23 cellular contexts compared by ENCODE assay signal in the genomic region with DNA sequence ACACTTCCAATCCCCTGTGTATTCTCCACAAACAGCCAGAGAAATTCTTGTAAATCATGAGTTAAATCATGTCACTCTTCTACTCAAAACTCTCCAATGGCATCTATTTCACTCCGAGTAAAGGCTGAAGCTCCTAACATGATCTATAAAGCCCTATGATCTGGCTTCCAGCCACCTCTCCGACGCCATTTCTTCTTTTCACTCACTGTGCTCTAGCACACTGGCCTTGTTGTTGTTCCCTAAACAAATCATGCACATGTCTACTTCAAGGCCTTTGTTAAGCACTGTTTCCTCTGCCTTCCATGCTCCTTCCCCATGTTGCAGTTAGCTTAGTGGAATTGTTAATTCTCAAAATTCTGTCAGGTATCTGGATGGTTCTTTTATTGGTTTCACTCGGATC.
"Had no signal": no experiment of that assay in that cellular context is flagged by ENCODE, and none has a peak within 500 bp of the region (broad histone marks: within the 10 kb centered on the region; RNA-seq: fewer than 3 reads in every experiment).

No MANE protein-coding gene starts in this region.

- H3K4me3 ChIP-seq: colonic mucosa, esophagus squamous epithelium, gastrocnemius medialis, hepatocyte, left lung, lower lobe of right lung had no signal

- H3K9me3 ChIP-seq: colonic mucosa, esophagus squamous epithelium, gastrocnemius medialis, left lung, lower lobe of right lung had no signal

- ATAC-seq: effector memory CD8-positive, alpha-beta T cell; esophagus mucosa; gastrocnemius medialis; left cardiac atrium; left lung; left ventricle myocardium superior; lower lobe of right lung; naive thymus-derived CD4-positive, alpha-beta T cell had no signal

- H2AFZ ChIP-seq: hepatocyte had no signal

- H3K4me1 ChIP-seq: colonic mucosa, esophagus squamous epithelium, left lung, lower lobe of right lung had no signal

- H3K27ac ChIP-seq: colonic mucosa, epithelial cell of prostate, esophagus squamous epithelium, gastrocnemius medialis, hepatocyte, left lung, lower lobe of right lung had no signal

- H3K27me3 ChIP-seq: colonic mucosa, esophagus squamous epithelium, gastrocnemius medialis, hepatocyte, left lung had no signal

- H3K36me3 ChIP-seq: colonic mucosa had no signal

- DNase-seq: colonic mucosa; cortex of kidney; effector CD8-positive, alpha-beta T cell; effector memory CD8-positive, alpha-beta T cell; endodermal cell; erythroblast; esophagus squamous epithelium; foreskin fibroblast; foreskin melanocyte; gastrocnemius medialis; glutamatergic neuron; immature natural killer cell; islet precursor cell; left cardiac atrium; left lung; left ventricle myocardium superior; lower lobe of right lung; mesendoderm; midbrain; naive thymus-derived CD4-positive, alpha-beta T cell had no signal

- H3K4me2 ChIP-seq: hepatocyte had no signal
